Comparison of ENCODE assay signal across 11 cellular contexts in genomic region chr13:27959976-27960361, GRCh38. TPM values are rescaled to one million over a fixed set of nuclear protein-coding genes. Genes with fewer than 3 reads are reported as not detected.
A peak's percentile ranks its signal among the peaks of the same experiment; 100 is the strongest.
DNase-seq lines count a peak whose midpoint lies in the region; ATAC-seq and TF ChIP-seq lines count a peak whose summit lies in the region.
"Had no signal": no experiment of that assay in that cellular context is flagged by ENCODE, and none has a peak within 500 bp of the region (broad histone marks: within the 10 kb centered on the region; RNA-seq: fewer than 3 reads in every experiment).

No MANE protein-coding gene starts in this region.

- no peak overlapping the region for H2AFZ ChIP-seq in ACC112 (ENCODE audit: low read length, unreplicated experiment)

- BruUV-seq in MCF 10A (replicated peaks; lab: Mats Ljungman, UMichigan) = no TSS peak

- peak overlapping the region; percentile 61 for H3K4me3 Mint-ChIP-seq in MCF 10A (ENCODE audit: unreplicated experiment)
- H3K4me3 Mint-ChIP-seq in natural killer cell = peak overlapping the region; percentile 37

- no peak for ATAC-seq in natural killer cell
- no peak for ATAC-seq in GM21619 (IDR thresholded peaks at IDR 0.05; ENCODE audit: unreplicated experiment)

- no peaks in the 10 kb centered on the region for H3K4me1 ChIP-seq in ACC112 (ENCODE audit: control insufficient read depth, insufficient read depth, low read length, unreplicated experiment)

- H3K27ac ChIP-seq in ACC112 (ENCODE audit: low read depth, low read length) = no peak overlapping the region
- H3K27ac ChIP-seq in HL-60 (replicated peaks) = no peak overlapping the region
- H3K27ac ChIP-seq: epithelial cell of prostate had no signal

- peaks cover 96% of the 10 kb centered on the region for H3K27me3 ChIP-seq in ACC112 (ENCODE audit: insufficient read depth, low read length)
- peaks cover 57% of the 10 kb centered on the region for H3K27me3 ChIP-seq in HL-60 (ENCODE audit: insufficient read depth, poor library complexity, severe bottlenecking)

- H3K9me3 Mint-ChIP-seq in MCF 10A (ENCODE audit: unreplicated experiment) (no peaks in the 10 kb centered on the region), natural killer cell (no peaks in the 10 kb centered on the region)
- H3K9me3 Mint-ChIP-seq: activated naive CD4-positive, alpha-beta T cell treated with anti-CD3 and anti-CD28 coated beads, Interleukin-2, amount 50 U/mL, for 72 hours had no signal

- peaks cover 6% of the 10 kb centered on the region for H3K36me3 Mint-ChIP-seq in MCF 10A (ENCODE audit: insufficient read depth, unreplicated experiment)
- H3K36me3 Mint-ChIP-seq in natural killer cell = no peaks in the 10 kb centered on the region
- H3K36me3 Mint-ChIP-seq: activated naive CD4-positive, alpha-beta T cell treated with anti-CD3 and anti-CD28 coated beads, Interleukin-2, amount 50 U/mL, for 72 hours had no signal

- POLR2A ChIA-PET in MCF 10A (lab: Yijun Ruan, JAX) = no interaction called here

- H3K36me3 ChIP-seq in ACC112 (ENCODE audit: insufficient read depth, low read length) = no peaks in the 10 kb centered on the region

- H3K27ac Mint-ChIP-seq in MCF 10A (ENCODE audit: low read depth, unreplicated experiment) (no peak overlapping the region), natural killer cell (no peak overlapping the region)
- H3K27ac Mint-ChIP-seq: activated naive CD4-positive, alpha-beta T cell treated with anti-CD3 and anti-CD28 coated beads, Interleukin-2, amount 50 U/mL, for 72 hours had no signal

- intact Hi-C loops in MCF 10A (cut with micrococcal nuclease) (loop anchor here (10.0 kb wide), 2 partner anchors 185 to 585 kb away; no protein-coding TSS in a partner anchor), natural killer cell (cut with micrococcal nuclease) (loop anchor here (10.0 kb wide), 1 partner anchor 585 kb away; no protein-coding TSS in a partner anchor)

- no peaks in the 10 kb centered on the region for H3K79me2 ChIP-seq in ACC112 (ENCODE audit: control insufficient read depth, insufficient read depth, low read length, unreplicated experiment)

- CTCF ChIA-PET in MCF 10A (lab: Yijun Ruan, JAX) = interaction anchor here (0.6 to 2.7 kb wide), 9 partner anchors 16 to 1845 kb away, joined by 3 to 16 read pairs (median 4); no protein-coding TSS in a partner anchor

- peak overlapping the region; percentile 55; the same call in 1 of the 2 replicates for H3K4me3 ChIP-seq in ACC112 (ENCODE audit: low read depth, low read length)
- H3K4me3 ChIP-seq in HL-60 (replicated peaks; ENCODE audit: insufficient read depth, low read length) = peak overlapping the region; percentile 45

- no peaks in the 10 kb centered on the region for H3K4me1 Mint-ChIP-seq in MCF 10A (ENCODE audit: insufficient read depth, unreplicated experiment)
- H3K4me1 Mint-ChIP-seq in natural killer cell = peaks cover 0 to 4% of the 10 kb centered on the region in 2 donors

- TF ChIP-seq CTCF in HL-60 (IDR thresholded peaks at IDR 0.05; ENCODE audit: insufficient read depth, low read length) (no peak), MCF 10A (IDR thresholded peaks at IDR 0.05; ENCODE audit: unreplicated experiment) (no peak), natural killer cell (IDR thresholded peaks at IDR 0.05) (no peak)

- DNase-seq in HL-60 (ENCODE audit: low read depth in 1 of 2, low spot score in 1 of 2) (no peak), MCF 10A (ENCODE audit: unreplicated experiment) (no peak), natural killer cell (no peak), H4 (ENCODE audit: low spot score) (no peak), NCI-H146 treated with DMSO at 0.1 percent for 48 hours (lab: John Stamatoyannopoulos, UW; ENCODE audit: unreplicated experiment) (no peak), MV-4-11 (lab: John Stamatoyannopoulos, UW) (no peak)
- DNase-seq: NK-92 treated with Interleukin-12 subunit alpha and Interleukin-12 subunit beta, amount 100 ng/mL, for 24 hours had no signal

- H3K27me3 Mint-ChIP-seq in MCF 10A (ENCODE audit: insufficient read depth, unreplicated experiment) = no peaks in the 10 kb centered on the region
- peaks cover 54 to 81% of the 10 kb centered on the region in 2 donors for H3K27me3 Mint-ChIP-seq in natural killer cell (ENCODE audit: low read depth in 2 of 2)

RNA-seq across cellular contexts. Expression of gene CDX2, which starts 9.1 kb away (rescaled TPM):
- total RNA-seq in MCF 10A (2022) (not detected in 2 replicates), natural killer cell (not detected)
- total RNA-seq in H4 (2014; rRNA removed; shearing (Covaris generic)) = not detected in 2 replicates
- total RNA-seq: activated naive CD4-positive, alpha-beta T cell treated with anti-CD3 and anti-CD28 coated beads, Interleukin-2, amount 50 U/mL, for 72 hours had no signal

RNA-seq across cellular contexts. Expression of gene URAD, which starts 28.5 kb away (rescaled TPM):
- total RNA-seq in MCF 10A (2022) (not detected in 2 replicates), natural killer cell (not detected)
- not detected in 2 replicates for total RNA-seq in H4 (2014; rRNA removed; shearing (Covaris generic))
- total RNA-seq: activated naive CD4-positive, alpha-beta T cell treated with anti-CD3 and anti-CD28 coated beads, Interleukin-2, amount 50 U/mL, for 72 hours had no signal

RNA-seq across cellular contexts. Expression of gene PDX1, which starts 40.2 kb away (rescaled TPM):
- total RNA-seq in MCF 10A (2022) (0.17 and 0.35 TPM in 2 replicates), natural killer cell (not detected)
- not detected in 2 replicates for total RNA-seq in H4 (2014; rRNA removed; shearing (Covaris generic))
- total RNA-seq: activated naive CD4-positive, alpha-beta T cell treated with anti-CD3 and anti-CD28 coated beads, Interleukin-2, amount 50 U/mL, for 72 hours had no signal
